19 cellular contexts compared by ENCODE assay signal in the genomic region with DNA sequence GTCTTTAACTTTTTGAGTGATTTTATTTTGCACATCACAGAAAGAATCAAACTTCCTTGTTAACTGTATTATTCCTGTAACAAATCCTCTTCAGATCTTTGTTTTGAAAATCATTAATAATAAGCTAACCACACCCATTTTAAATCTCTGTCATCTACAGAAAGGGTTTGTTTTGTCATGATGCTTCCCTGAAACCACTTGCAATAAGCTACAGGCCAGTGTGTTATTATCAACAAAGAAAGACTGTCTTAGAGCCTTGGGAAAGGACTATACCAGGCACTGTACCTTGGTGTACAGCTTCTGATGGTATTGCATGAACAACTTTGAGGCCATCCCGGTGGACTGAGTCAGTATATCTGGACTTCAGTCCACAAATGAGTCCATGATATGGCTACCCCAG.
"Had no signal": no experiment of that assay in that cellular context is flagged by ENCODE, and none has a peak within 500 bp of the region (broad histone marks: within the 10 kb centered on the region; RNA-seq: fewer than 3 reads in every experiment).

No MANE protein-coding gene starts in this region.

- H3K36me3 Mint-ChIP-seq: naive thymus-derived CD8-positive, alpha-beta T cell had no signal

- FAIRE-seq: colon, kidney had no signal

- H3K27me3 Mint-ChIP-seq: central memory CD8-positive, alpha-beta T cell had no signal

- H3K4me1 ChIP-seq: breast epithelium, lower lobe of right lung, prostate gland, right atrium auricular region had no signal

- H3K27ac Mint-ChIP-seq: activated CD4-positive, alpha-beta memory T cell treated with anti-CD3 and anti-CD28 coated beads for 36 hours; activated CD4-positive, alpha-beta T cell treated with anti-CD3 and anti-CD28 coated beads for 36 hours; activated naive CD8-positive, alpha-beta T cell treated with anti-CD3 and anti-CD28 coated beads for 36 hours; endodermal cell; naive thymus-derived CD8-positive, alpha-beta T cell; WTC11 had no signal

- H3K9me3 ChIP-seq: breast epithelium, lower lobe of right lung, prostate gland, right atrium auricular region had no signal

- H3K9me3 Mint-ChIP-seq: activated CD4-positive, alpha-beta memory T cell treated with anti-CD3 and anti-CD28 coated beads for 36 hours; central memory CD8-positive, alpha-beta T cell; naive thymus-derived CD8-positive, alpha-beta T cell had no signal

- H3K27ac ChIP-seq: breast epithelium, dorsolateral prefrontal cortex, lower lobe of right lung, prostate gland, right atrium auricular region had no signal

- H3K4me3 Mint-ChIP-seq: activated CD4-positive, alpha-beta memory T cell treated with anti-CD3 and anti-CD28 coated beads for 36 hours; activated CD4-positive, alpha-beta T cell treated with anti-CD3 and anti-CD28 coated beads for 36 hours; activated naive CD8-positive, alpha-beta T cell treated with anti-CD3 and anti-CD28 coated beads for 36 hours; central memory CD8-positive, alpha-beta T cell; endodermal cell; naive thymus-derived CD8-positive, alpha-beta T cell; WTC11 had no signal

- H3K4me3 ChIP-seq: breast epithelium, dorsolateral prefrontal cortex, lower lobe of right lung, prostate gland, right atrium auricular region had no signal

- H3K36me3 ChIP-seq: breast epithelium, lower lobe of right lung, prostate gland, right atrium auricular region had no signal

- DNase-seq: activated CD4-positive, alpha-beta memory T cell treated with anti-CD3 and anti-CD28 coated beads for 36 hours; activated CD4-positive, alpha-beta T cell treated with anti-CD3 and anti-CD28 coated beads for 36 hours; activated naive CD4-positive, alpha-beta T cell treated with Interleukin-2 at 50 U/mL for 16 hours; activated naive CD8-positive, alpha-beta T cell treated with anti-CD3 and anti-CD28 coated beads for 36 hours; activated T-cell treated with anti-CD3 and anti-CD28 coated beads, Interleukin-2, amount 50 U/mL, for 48 hours; dorsolateral prefrontal cortex; endodermal cell; kidney; lower lobe of right lung; naive thymus-derived CD8-positive, alpha-beta T cell; stimulated activated CD4-positive, alpha-beta T cell treated with anti-CD3 and anti-CD28 coated beads, Interleukin-4, amount 100 ng/mL, for 24 hours; stimulated activated naive CD4-positive, alpha-beta T cell treated with Interleukin-2 at 50 U/mL for 16 hours; T-helper 9 cell had no signal

- H3K27me3 ChIP-seq: breast epithelium, dorsolateral prefrontal cortex, right atrium auricular region had no signal
